In the genomic region with DNA sequence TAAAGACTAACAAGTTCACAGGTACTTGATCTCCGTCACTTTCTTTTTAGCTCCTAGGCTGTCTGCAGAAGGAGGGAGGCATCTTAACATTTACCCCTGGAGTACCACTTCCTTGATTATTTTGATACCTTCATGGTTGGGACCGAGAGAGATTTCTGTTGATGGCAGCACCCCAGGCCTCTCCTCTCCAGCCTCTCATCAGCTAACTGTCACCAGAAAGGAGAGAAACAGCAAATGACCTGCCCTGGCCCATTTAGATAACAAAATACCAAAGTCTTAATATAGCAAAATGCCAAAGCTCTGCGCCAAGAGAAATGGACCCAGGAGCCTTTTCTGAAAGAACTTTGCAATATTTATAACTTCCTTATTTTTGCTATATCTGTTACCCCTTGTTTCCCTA, we compare ENCODE assay signal across 14 cellular contexts.
"Had no signal": no experiment of that assay in that cellular context is flagged by ENCODE, and none has a peak within 500 bp of the region (broad histone marks: within the 10 kb centered on the region; RNA-seq: fewer than 3 reads in every experiment).

No MANE protein-coding gene starts in this region.

- H3K36me3 ChIP-seq: brain microvascular endothelial cell, tibial artery, uterus had no signal

- H3K4me3 Mint-ChIP-seq: nephron progenitor cell; stimulated activated naive CD8-positive, alpha-beta T cell treated with anti-CD3 and anti-CD28 coated beads, Interleukin-15, amount 100 ng/mL, for 72 hours; T-helper 1 cell treated with Interleukin-12 subunit alpha and Interleukin-12 subunit beta and Interleukin-4 antibody, amounts not matched to agents 30 μg/mL and 1 μg/mL, for 36 hours had no signal

- H3K27me3 ChIP-seq: brain microvascular endothelial cell, dorsolateral prefrontal cortex, tibial artery, uterus had no signal

- ATAC-seq: activated CD4-positive, CD25-positive, alpha-beta regulatory T cell treated with anti-CD3 and anti-CD28 coated beads, Interleukin-2, amount 50 U/mL, for 24 hours; activated naive CD4-positive, alpha-beta T cell treated with anti-CD3 and anti-CD28 coated beads, Interleukin-2, amount 50 U/mL, for 72 hours; stimulated activated naive CD8-positive, alpha-beta T cell treated with anti-CD3 and anti-CD28 coated beads, Interleukin-15, amount 100 ng/mL, for 72 hours had no signal

- DNase-seq: activated effector memory CD4-positive, alpha-beta T cell treated with Interleukin-2 at 50 U/mL for 16 hours; activated T-cell treated with anti-CD3 and anti-CD28 coated beads, Interleukin-2, amount 50 U/mL, for 1 hour; amygdala; brain microvascular endothelial cell; dorsolateral prefrontal cortex; mesenchymal stem cell; nephron progenitor cell; stimulated activated CD4-positive, alpha-beta T cell treated with anti-CD3 and anti-CD28 coated beads, Interleukin-4, amount 100 ng/mL, for 4 hours; stimulated activated naive CD8-positive, alpha-beta T cell treated with anti-CD3 and anti-CD28 coated beads, Interleukin-15, amount 100 ng/mL, for 72 hours; tibial artery; uterus had no signal

- H3K9me3 ChIP-seq: tibial artery, uterus had no signal

- H3K4me3 ChIP-seq: dorsolateral prefrontal cortex, tibial artery, uterus had no signal

- H3K4me1 Mint-ChIP-seq: stimulated activated naive CD8-positive, alpha-beta T cell treated with anti-CD3 and anti-CD28 coated beads, Interleukin-15, amount 100 ng/mL, for 72 hours had no signal

- H3K4me1 ChIP-seq: uterus had no signal

- H3K9me3 Mint-ChIP-seq: activated naive CD4-positive, alpha-beta T cell treated with anti-CD3 and anti-CD28 coated beads, Interleukin-2, amount 50 U/mL, for 72 hours; nephron progenitor cell; stimulated activated naive CD8-positive, alpha-beta T cell treated with anti-CD3 and anti-CD28 coated beads, Interleukin-15, amount 100 ng/mL, for 72 hours; T-helper 1 cell treated with Interleukin-12 subunit alpha and Interleukin-12 subunit beta and Interleukin-4 antibody, amounts not matched to agents 30 μg/mL and 1 μg/mL, for 36 hours had no signal

- H3K27ac Mint-ChIP-seq: activated naive CD4-positive, alpha-beta T cell treated with anti-CD3 and anti-CD28 coated beads, Interleukin-2, amount 50 U/mL, for 72 hours; nephron progenitor cell; T-helper 1 cell treated with Interleukin-12 subunit alpha and Interleukin-12 subunit beta and Interleukin-4 antibody, amounts not matched to agents 30 μg/mL and 1 μg/mL, for 36 hours had no signal

- H3K27ac ChIP-seq: brain microvascular endothelial cell, dorsolateral prefrontal cortex, uterus had no signal

- H3K36me3 Mint-ChIP-seq: activated naive CD4-positive, alpha-beta T cell treated with anti-CD3 and anti-CD28 coated beads, Interleukin-2, amount 50 U/mL, for 72 hours had no signal
